8 cellular contexts compared by ENCODE assay signal in genomic region chr1:6785318-6785712, GRCh38. TPM values are rescaled to one million over a fixed set of nuclear protein-coding genes. Genes with fewer than 3 reads are reported as not detected.
DNase-seq lines count a peak whose midpoint lies in the region; ATAC-seq and TF ChIP-seq lines count a peak whose summit lies in the region.

A gene with protein sequence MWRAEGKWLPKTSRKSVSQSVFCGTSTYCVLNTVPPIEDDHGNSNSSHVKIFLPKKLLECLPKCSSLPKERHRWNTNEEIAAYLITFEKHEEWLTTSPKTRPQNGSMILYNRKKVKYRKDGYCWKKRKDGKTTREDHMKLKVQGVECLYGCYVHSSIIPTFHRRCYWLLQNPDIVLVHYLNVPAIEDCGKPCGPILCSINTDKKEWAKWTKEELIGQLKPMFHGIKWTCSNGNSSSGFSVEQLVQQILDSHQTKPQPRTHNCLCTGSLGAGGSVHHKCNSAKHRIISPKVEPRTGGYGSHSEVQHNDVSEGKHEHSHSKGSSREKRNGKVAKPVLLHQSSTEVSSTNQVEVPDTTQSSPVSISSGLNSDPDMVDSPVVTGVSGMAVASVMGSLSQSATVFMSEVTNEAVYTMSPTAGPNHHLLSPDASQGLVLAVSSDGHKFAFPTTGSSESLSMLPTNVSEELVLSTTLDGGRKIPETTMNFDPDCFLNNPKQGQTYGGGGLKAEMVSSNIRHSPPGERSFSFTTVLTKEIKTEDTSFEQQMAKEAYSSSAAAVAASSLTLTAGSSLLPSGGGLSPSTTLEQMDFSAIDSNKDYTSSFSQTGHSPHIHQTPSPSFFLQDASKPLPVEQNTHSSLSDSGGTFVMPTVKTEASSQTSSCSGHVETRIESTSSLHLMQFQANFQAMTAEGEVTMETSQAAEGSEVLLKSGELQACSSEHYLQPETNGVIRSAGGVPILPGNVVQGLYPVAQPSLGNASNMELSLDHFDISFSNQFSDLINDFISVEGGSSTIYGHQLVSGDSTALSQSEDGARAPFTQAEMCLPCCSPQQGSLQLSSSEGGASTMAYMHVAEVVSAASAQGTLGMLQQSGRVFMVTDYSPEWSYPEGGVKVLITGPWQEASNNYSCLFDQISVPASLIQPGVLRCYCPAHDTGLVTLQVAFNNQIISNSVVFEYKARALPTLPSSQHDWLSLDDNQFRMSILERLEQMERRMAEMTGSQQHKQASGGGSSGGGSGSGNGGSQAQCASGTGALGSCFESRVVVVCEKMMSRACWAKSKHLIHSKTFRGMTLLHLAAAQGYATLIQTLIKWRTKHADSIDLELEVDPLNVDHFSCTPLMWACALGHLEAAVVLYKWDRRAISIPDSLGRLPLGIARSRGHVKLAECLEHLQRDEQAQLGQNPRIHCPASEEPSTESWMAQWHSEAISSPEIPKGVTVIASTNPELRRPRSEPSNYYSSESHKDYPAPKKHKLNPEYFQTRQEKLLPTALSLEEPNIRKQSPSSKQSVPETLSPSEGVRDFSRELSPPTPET (N-terminal part only) (plus strand): TSS chr1:6785454. CDS start chr1:6785531, 77 bp downstream.

- H3K27ac ChIP-seq in HL-60 (replicated peaks) (peak within 1 kb of the TSS; percentile 98), body of pancreas (peak within 1 kb of the TSS; percentile 95 to 100 (median 100)), suprapubic skin (peak within 1 kb of the TSS; percentile 100)

- H3K4me1 ChIP-seq in body of pancreas (peaks cover 22% of the 10 kb centered on the region), suprapubic skin (peaks cover 29% of the 10 kb centered on the region)

- DNase-seq in T-helper 2 cell (no peak), HL-60 (ENCODE audit: low read depth in 1 of 2, low spot score in 1 of 2) (no peak), body of pancreas (no peak), left lobe of liver (ENCODE audit: low spot score) (no peak), suprapubic skin (ENCODE audit: low spot score in 2 of 2) (no peak), GF-D8 (lab: John Stamatoyannopoulos, UW) (no peak), DMS153 (lab: John Stamatoyannopoulos, UW) (no peak)

- no peak for TF ChIP-seq POLR2A in body of pancreas (IDR thresholded peaks at IDR 0.05)
- peak in 1 of 2 donors; percentile 71 for TF ChIP-seq POLR2A in suprapubic skin (IDR thresholded peaks at IDR 0.05)

- TF ChIP-seq CTCF in HL-60 (IDR thresholded peaks at IDR 0.05; ENCODE audit: insufficient read depth, low read length) (no peak), body of pancreas (IDR thresholded peaks at IDR 0.05) (no peak), suprapubic skin (IDR thresholded peaks at IDR 0.05) (no peak)

- 0% methylated on average over 29 of the region's 67 CpGs; no CpG with 5 or more reads in 1 of the 2 donors for WGBS in body of pancreas, 2 donors
- WGBS in suprapubic skin, result 0% methylated on average over 14 of the region's 67 CpGs

- ATAC-seq in body of pancreas (no peak), left lobe of liver (peak; percentile 81)

- no peak for TF ChIP-seq EP300 in suprapubic skin (IDR thresholded peaks at IDR 0.05)

- H3K4me3 ChIP-seq in HL-60 (replicated peaks; ENCODE audit: insufficient read depth, low read length) (peak within 1 kb of the TSS; percentile 84), body of pancreas (peak within 1 kb of the TSS; percentile 35 to 71), suprapubic skin (peak within 1 kb of the TSS; percentile 91)

- intact Hi-C loops in T-helper 2 cell treated with Interferon-gamma antibody and Interleukin-4, amounts not matched to agents 100 ng/mL and 5 ng/mL, for 36 hours (cut with micrococcal nuclease), result loop anchor here (1.0 to 10.0 kb wide), 4 partner anchors 43 to 1169 kb away; partner anchors contain the start of genes DNAJC11 and KLHL21
- intact Hi-C loops in body of pancreas (cut with DNase I), result no loop called here

- H3K36me3 ChIP-seq in body of pancreas (replicated peaks in 1 of 2; ENCODE audit: insufficient read depth in 1 of 2, low read depth in 2 of 2), result no peaks in the 10 kb centered on the region
- H3K36me3 ChIP-seq in suprapubic skin, result no peaks in the 10 kb centered on the region

- H3K27me3 ChIP-seq in HL-60 (ENCODE audit: insufficient read depth, poor library complexity, severe bottlenecking), result no peaks in the 10 kb centered on the region
- no peaks in the 10 kb centered on the region for H3K27me3 ChIP-seq in body of pancreas
- no peaks in the 10 kb centered on the region for H3K27me3 ChIP-seq in suprapubic skin

- H3K9me3 ChIP-seq in body of pancreas (no peaks in the 10 kb centered on the region), suprapubic skin (no peaks in the 10 kb centered on the region)

RNA-seq across cellular contexts. Expression of the gene that starts here (rescaled TPM):
- total RNA-seq in T-helper 2 cell treated with Interferon-gamma antibody and Interleukin-4, amounts not matched to agents 100 ng/mL and 5 ng/mL, for 36 hours, result 37.9 and 40.7 TPM in 2 replicates
- total RNA-seq in body of pancreas, result 10 to 100 TPM; 36.3 to 59.7 TPM
- total RNA-seq in left lobe of liver, result 33.6 TPM
- 10 to 100 TPM; 40.4 to 54.1 (median 46.6) TPM for total RNA-seq in suprapubic skin
